Comparison of ENCODE assay signal across 8 cellular contexts in genomic region chr5:32312682-32313523, GRCh38. TPM values are rescaled to one million over a fixed set of nuclear protein-coding genes. Genes with fewer than 3 reads are reported as not detected.
DNase-seq lines count a peak whose midpoint lies in the region; ATAC-seq and TF ChIP-seq lines count a peak whose summit lies in the region.

MTMR12 (minus strand) TSS chr5:32312939; CDS start chr5:32312838, 101 bp downstream.

- peaks cover 20% of the 10 kb centered on the region for H3K36me3 Mint-ChIP-seq in activated T-helper 17 cell treated with anti-CD3 and anti-CD28 coated beads, Interleukin-2, amount 50 U/mL, for 72 hours (ENCODE audit: low read depth)
- H3K36me3 Mint-ChIP-seq in naive B cell: no peaks in the 10 kb centered on the region
- peaks cover 15% of the 10 kb centered on the region for H3K36me3 Mint-ChIP-seq in stimulated activated memory B cell treated with anti-CD40 and anti-IgM and Interleukin-4, amounts not matched to agents 10 μg/mL and 1 μg/mL and 100 μg/mL, for 72 hours

- H3K4me1 Mint-ChIP-seq in activated T-helper 17 cell treated with anti-CD3 and anti-CD28 coated beads, Interleukin-2, amount 50 U/mL, for 72 hours: peaks cover 24% of the 10 kb centered on the region
- H3K4me1 Mint-ChIP-seq in naive B cell: peaks cover 38 to 44% (median 42%) of the 10 kb centered on the region in 3 donors
- peaks cover 43% of the 10 kb centered on the region for H3K4me1 Mint-ChIP-seq in stimulated activated memory B cell treated with anti-CD40 and anti-IgM and Interleukin-4, amounts not matched to agents 10 μg/mL and 1 μg/mL and 100 μg/mL, for 72 hours

- CTCF ChIA-PET in RWPE1 (lab: Yijun Ruan, JAX): no interaction called here

- peak within 1 kb of the TSS; percentile 78 for H3K4me3 ChIP-seq in LNCaP clone FGC (ENCODE audit: low read depth, low read length)

- POLR2A ChIA-PET in RWPE1 (lab: Yijun Ruan, JAX; ENCODE audit: low non-redundant PET): interaction anchor here (0.7 kb wide), 1 partner anchor 15 kb away, joined by 3 read pairs; no protein-coding TSS in a partner anchor

- peak; percentile 97 for ATAC-seq in activated T-helper 17 cell treated with anti-CD3 and anti-CD28 coated beads, Interleukin-2, amount 50 U/mL, for 72 hours (replicated peaks)
- peak; percentile 83 to 85 for ATAC-seq in naive B cell (ENCODE audit: low read depth in 2 of 2)
- ATAC-seq in stimulated activated memory B cell treated with anti-CD40 and anti-IgM and Interleukin-4, amounts not matched to agents 10 μg/mL and 1 μg/mL and 100 μg/mL, for 72 hours: peak; percentile 97

- H3K27ac ChIP-seq in RWPE1: peak within 1 kb of the TSS; percentile 83

- TF ChIP-seq CTCF in LNCaP clone FGC (IDR thresholded peaks at IDR 0.05; ENCODE audit: control insufficient read depth, extremely low read depth, insufficient read depth) (no peak), RWPE1 (conservative IDR thresholded peaks at IDR 0.05; ENCODE audit: low read depth) (no peak)

- DNase-seq in Daoy (ENCODE audit: low read depth) (peak; percentile 99), GOT3 (lab: John Stamatoyannopoulos, UW) (peak; percentile 97), LNCaP clone FGC (ENCODE audit: low read depth) (peak; percentile 99), RWPE1 (ENCODE audit: low spot score) (peak; percentile 100), fibroblast of gingiva (ENCODE audit: low read depth) (peak; percentile 99), naive B cell (peak; percentile 100)

- no peaks in the 10 kb centered on the region for H3K9me3 Mint-ChIP-seq in activated T-helper 17 cell treated with anti-CD3 and anti-CD28 coated beads, Interleukin-2, amount 50 U/mL, for 72 hours
- H3K9me3 Mint-ChIP-seq in naive B cell: peaks cover 0 to 1% (median 0%) of the 10 kb centered on the region in 7 donors
- H3K9me3 Mint-ChIP-seq in stimulated activated memory B cell treated with anti-CD40 and anti-IgM and Interleukin-4, amounts not matched to agents 10 μg/mL and 1 μg/mL and 100 μg/mL, for 72 hours: no peaks in the 10 kb centered on the region

- H3K27me3 Mint-ChIP-seq in activated T-helper 17 cell treated with anti-CD3 and anti-CD28 coated beads, Interleukin-2, amount 50 U/mL, for 72 hours: no peaks in the 10 kb centered on the region
- no peaks in the 10 kb centered on the region for H3K27me3 Mint-ChIP-seq in naive B cell
- no peaks in the 10 kb centered on the region for H3K27me3 Mint-ChIP-seq in stimulated activated memory B cell treated with anti-CD40 and anti-IgM and Interleukin-4, amounts not matched to agents 10 μg/mL and 1 μg/mL and 100 μg/mL, for 72 hours

- H3K4me3 Mint-ChIP-seq in activated T-helper 17 cell treated with anti-CD3 and anti-CD28 coated beads, Interleukin-2, amount 50 U/mL, for 72 hours: peak within 1 kb of the TSS; percentile 81
- H3K4me3 Mint-ChIP-seq in naive B cell: peak within 1 kb of the TSS; percentile 81 to 98 (median 95)
- H3K4me3 Mint-ChIP-seq in stimulated activated memory B cell treated with anti-CD40 and anti-IgM and Interleukin-4, amounts not matched to agents 10 μg/mL and 1 μg/mL and 100 μg/mL, for 72 hours: peak within 1 kb of the TSS; percentile 84

- peak within 1 kb of the TSS; percentile 87 for H3K27ac Mint-ChIP-seq in activated T-helper 17 cell treated with anti-CD3 and anti-CD28 coated beads, Interleukin-2, amount 50 U/mL, for 72 hours
- peak within 1 kb of the TSS; percentile 90 to 98 (median 96) for H3K27ac Mint-ChIP-seq in naive B cell
- peak within 1 kb of the TSS; percentile 74 for H3K27ac Mint-ChIP-seq in stimulated activated memory B cell treated with anti-CD40 and anti-IgM and Interleukin-4, amounts not matched to agents 10 μg/mL and 1 μg/mL and 100 μg/mL, for 72 hours

RNA-seq across cellular contexts. Expression of gene MTMR12, which starts in this region (rescaled TPM):
- total RNA-seq in Daoy (2014; rRNA removed; shearing (Covaris generic)): 13.6 and 18.0 TPM in 2 replicates
- 10 to 100 TPM; 28.4 TPM for total RNA-seq in activated T-helper 17 cell treated with anti-CD3 and anti-CD28 coated beads, Interleukin-2, amount 50 U/mL, for 72 hours
- polyA plus RNA-seq in naive B cell (ENCODE audit: low read depth in 6 of 6): 10 to 100 TPM; 16.9 to 32.1 (median 20.5) TPM

Comparison
In these comparisons a context has a peak if more than half of its experiments do, and no peak if none do; other contexts are left out.
1. Peak in every context shown above with its lines: DNase-seq, ATAC-seq, H3K4me3 ChIP-seq and H3K27ac ChIP-seq.